Comparison of ENCODE assay signal across 18 cellular contexts in genomic region chr12:82174936-82175335, GRCh38.
DNase-seq lines count a peak whose midpoint lies in the region; ATAC-seq, FAIRE-seq and TF ChIP-seq lines count a peak whose summit lies in the region.
"Had no signal": no experiment of that assay in that cellular context is flagged by ENCODE, and none has a peak within 500 bp of the region (broad histone marks: within the 10 kb centered on the region; RNA-seq: fewer than 3 reads in every experiment).

No MANE protein-coding gene starts in this region.

- no peak for TF ChIP-seq CTCF in H1 (IDR thresholded peaks at IDR 0.05; ENCODE audit: control extremely low read depth in 1 of 3, insufficient read depth in 1 of 3, low read depth in 1 of 3, low read length in 3 of 3)
- TF ChIP-seq CTCF in right lobe of liver (IDR thresholded peaks at IDR 0.05) = no peak
- no peak for TF ChIP-seq CTCF in MCF 10A (IDR thresholded peaks at IDR 0.05; ENCODE audit: unreplicated experiment)
- no peak for TF ChIP-seq CTCF in gastroesophageal sphincter (IDR thresholded peaks at IDR 0.05)

- peak; percentile 21 to 33; a peak in 3 of 4 replicates for TF ChIP-seq RAD21 in H1 (IDR thresholded peaks at IDR 0.05 in 1 of 2, conservative IDR thresholded peaks at IDR 0.05 in 1 of 2; ENCODE audit: low read depth in 2 of 2, low read length in 2 of 2)

- no peaks in the 10 kb centered on the region for H3K9me3 Mint-ChIP-seq in MCF 10A (ENCODE audit: unreplicated experiment)
- H3K9me3 Mint-ChIP-seq: activated naive CD8-positive, alpha-beta T cell treated with anti-CD3 and anti-CD28 coated beads, Interleukin-2, amount 50 U/mL, for 24 hours had no signal

- H3K4me3 Mint-ChIP-seq in MCF 10A (ENCODE audit: unreplicated experiment) = no peak overlapping the region
- H3K4me3 Mint-ChIP-seq: activated naive CD8-positive, alpha-beta T cell treated with anti-CD3 and anti-CD28 coated beads, Interleukin-2, amount 50 U/mL, for 24 hours had no signal

- H2BK12ac ChIP-seq in H1 (ENCODE audit: low read depth, low read length) = no peak overlapping the region

- no peak overlapping the region for H4K8ac ChIP-seq in H1 (ENCODE audit: extremely low read depth, insufficient read depth, low read length)

- no peak overlapping the region for H3K27ac Mint-ChIP-seq in MCF 10A (ENCODE audit: low read depth, unreplicated experiment)
- H3K27ac Mint-ChIP-seq: activated naive CD8-positive, alpha-beta T cell treated with anti-CD3 and anti-CD28 coated beads, Interleukin-2, amount 50 U/mL, for 24 hours had no signal

- H3K27ac ChIP-seq in H1 (ENCODE audit: low read depth, low read length) = no peak overlapping the region
- no peak overlapping the region for H3K27ac ChIP-seq in right lobe of liver
- H3K27ac ChIP-seq in gastroesophageal sphincter = no peak overlapping the region
- H3K27ac ChIP-seq: GM23248, heart right ventricle, upper lobe of left lung had no signal

- H3K36me3 ChIP-seq in H1 (ENCODE audit: control insufficient read depth in 2 of 4, insufficient read depth in 4 of 4, low read length in 3 of 4) (no peaks in the 10 kb centered on the region), right lobe of liver (no peaks in the 10 kb centered on the region), gastroesophageal sphincter (no peaks in the 10 kb centered on the region)
- H3K36me3 ChIP-seq: heart right ventricle, upper lobe of left lung had no signal

- H3K18ac ChIP-seq in H1 (ENCODE audit: extremely low read depth, low read length) = no peak overlapping the region

- BruUV-seq in MCF 10A (replicated peaks; lab: Mats Ljungman, UMichigan) = no TSS peak

- H2BK15ac ChIP-seq in H1 (ENCODE audit: low read length) = no peak overlapping the region

- H3K79me2 ChIP-seq in H1 (ENCODE audit: control insufficient read depth in 1 of 2, insufficient read depth in 2 of 2, low read length in 2 of 2) = no peaks in the 10 kb centered on the region

- H3K4me2 ChIP-seq in H1 (ENCODE audit: insufficient read depth in 1 of 2, low read depth in 2 of 2, low read length in 2 of 2) = no peak overlapping the region

- POLR2A ChIA-PET in H1 (lab: Charles Lee; ENCODE audit: partially characterized antibody) (no interaction called here), MCF 10A (lab: Yijun Ruan, JAX) (no interaction called here)

- H2AFZ ChIP-seq in H1 (ENCODE audit: low read length) = no peak overlapping the region
- H2AFZ ChIP-seq: GM23248 had no signal

- H3K4ac ChIP-seq in H1 (replicated peaks; ENCODE audit: insufficient read length, low read depth, low read length) = no peak overlapping the region

- no peak overlapping the region for H2BK5ac ChIP-seq in H1 (ENCODE audit: low read depth, low read length)

- FAIRE-seq in H1 (lab: Jason Lieb, UNC) = no peak
- FAIRE-seq: GM12891 had no signal

- H3K9ac ChIP-seq in H1 (replicated peaks in 1 of 4; ENCODE audit: extremely low read depth in 1 of 4, low read depth in 3 of 4, low read length in 3 of 4) = no peak overlapping the region
- H3K9ac ChIP-seq: GM23248 had no signal

- H3K23ac ChIP-seq in H1 (ENCODE audit: insufficient read length) = no peak overlapping the region

- intact Hi-C loops in right lobe of liver (cut with DNase I) (no loop called here), MCF 10A (cut with micrococcal nuclease) (no loop called here)

- ATAC-seq in right lobe of liver (no peak), gastroesophageal sphincter (no peak)
- ATAC-seq: activated naive CD8-positive, alpha-beta T cell treated with anti-CD3 and anti-CD28 coated beads, Interleukin-2, amount 50 U/mL, for 24 hours; heart right ventricle; left cardiac atrium had no signal

- no peaks in the 10 kb centered on the region for H3K36me3 Mint-ChIP-seq in MCF 10A (ENCODE audit: insufficient read depth, unreplicated experiment)

- no peak overlapping the region for H4K91ac ChIP-seq in H1 (replicated peaks; ENCODE audit: insufficient read length, low read length)

- no peak overlapping the region for H3K56ac ChIP-seq in H1 (replicated peaks; ENCODE audit: insufficient read length, low read depth, low read length)

- no peak overlapping the region for H4K5ac ChIP-seq in H1 (ENCODE audit: insufficient read length, low read depth, low read length)

- H3K79me1 ChIP-seq in H1 (ENCODE audit: low read depth, low read length) = no peaks in the 10 kb centered on the region

- H3K9me3 ChIP-seq in H1 (ENCODE audit: insufficient read depth in 2 of 2, low read depth in 1 of 2, low read length in 1 of 2) (no peaks in the 10 kb centered on the region), right lobe of liver (no peaks in the 10 kb centered on the region), gastroesophageal sphincter (no peaks in the 10 kb centered on the region)
- H3K9me3 ChIP-seq: upper lobe of left lung had no signal

- H4K20me1 ChIP-seq in H1 (replicated peaks in 1 of 2; ENCODE audit: control insufficient read depth in 1 of 2, insufficient read depth in 2 of 2, low read length in 2 of 2) = no peaks in the 10 kb centered on the region

- no peak overlapping the region for H3K14ac ChIP-seq in H1 (ENCODE audit: insufficient read length)

- peaks cover 27% of the 10 kb centered on the region for H3K4me1 Mint-ChIP-seq in MCF 10A (ENCODE audit: insufficient read depth, unreplicated experiment)
- H3K4me1 Mint-ChIP-seq: activated naive CD8-positive, alpha-beta T cell treated with anti-CD3 and anti-CD28 coated beads, Interleukin-2, amount 50 U/mL, for 24 hours had no signal

- no peak overlapping the region for H3K4me3 ChIP-seq in H1 (ENCODE audit: extremely low read depth in 1 of 4, insufficient read depth in 2 of 4, low read depth in 3 of 4, low read length in 4 of 4)
- no peak overlapping the region for H3K4me3 ChIP-seq in right lobe of liver
- H3K4me3 ChIP-seq in gastroesophageal sphincter = no peak overlapping the region
- H3K4me3 ChIP-seq: GM23248, heart right ventricle, upper lobe of left lung had no signal

- no peak for TF ChIP-seq EP300 in H1 (IDR thresholded peaks at IDR 0.05; ENCODE audit: borderline replicate concordance in 1 of 2, low read depth in 2 of 2, low read length in 2 of 2)
- TF ChIP-seq EP300 in gastroesophageal sphincter (IDR thresholded peaks at IDR 0.05) = no peak

- no peak overlapping the region for H2BK20ac ChIP-seq in H1 (ENCODE audit: low read length)

- H3K23me2 ChIP-seq in H1 (ENCODE audit: low read depth, low read length) = no peaks in the 10 kb centered on the region

- DNase-seq in DMS 273 treated with DMSO at 0.1 percent for 48 hours (lab: John Stamatoyannopoulos, UW) = peak; percentile 68
- peak; percentile 90 for DNase-seq in NCI-H146 (lab: John Stamatoyannopoulos, UW)
- peak; percentile 51 for DNase-seq in NCI-H510A (lab: John Stamatoyannopoulos, UW)
- no peak for DNase-seq in H1 (ENCODE audit: low read depth in 1 of 2, low spot score in 2 of 2)
- DNase-seq in activated CD4-positive, alpha-beta T cell treated with anti-CD3 and anti-CD28 coated beads, Interleukin-2, amount 50 U/mL, for 4 hours = no peak
- no peak for DNase-seq in right lobe of liver
- DNase-seq in MCF 10A (ENCODE audit: unreplicated experiment) = no peak
- DNase-seq: activated naive CD8-positive, alpha-beta T cell treated with anti-CD3 and anti-CD28 coated beads, Interleukin-2, amount 50 U/mL, for 24 hours; cerebellar nuclear complex; DND-41; GM23248; heart right ventricle; KG1; left cardiac atrium; stimulated activated CD4-positive, alpha-beta T cell treated with anti-CD3 and anti-CD28 coated beads, Interleukin-1b, Interleukin-23, amount 100 ng/mL, for 48 hours; upper lobe of left lung had no signal

- H3K4me1 ChIP-seq in H1 (replicated peaks in 1 of 4; ENCODE audit: control insufficient read depth in 3 of 4, insufficient read depth in 4 of 4, low read length in 3 of 4) (peaks cover 0 to 9% (median 0%) of the 10 kb centered on the region in 4 experiments; a peak in 1 of 7 replicates), right lobe of liver (no peaks in the 10 kb centered on the region), gastroesophageal sphincter (peaks cover 0 to 15% (median 0%) of the 10 kb centered on the region in 3 donors)
- H3K4me1 ChIP-seq: heart right ventricle, upper lobe of left lung had no signal

- H2BK120ac ChIP-seq in H1 (replicated peaks; ENCODE audit: low read depth, low read length) = no peak overlapping the region

- TF ChIP-seq POLR2A in H1 (IDR thresholded peaks at IDR 0.05; ENCODE audit: control extremely low read depth in 1 of 2, low read depth in 2 of 2, low read length in 2 of 2) = no peak
- no peak for TF ChIP-seq POLR2A in right lobe of liver (IDR thresholded peaks at IDR 0.05)
- TF ChIP-seq POLR2A in gastroesophageal sphincter (IDR thresholded peaks at IDR 0.05) = no peak

- no peaks in the 10 kb centered on the region for H3K27me3 Mint-ChIP-seq in MCF 10A (ENCODE audit: insufficient read depth, unreplicated experiment)
- H3K27me3 Mint-ChIP-seq: activated naive CD8-positive, alpha-beta T cell treated with anti-CD3 and anti-CD28 coated beads, Interleukin-2, amount 50 U/mL, for 24 hours had no signal

- no peak overlapping the region for H2AK5ac ChIP-seq in H1 (ENCODE audit: low read depth, low read length)

- WGBS in H1 (ENCODE audit: extremely low coverage in 1 of 2, insufficient coverage in 1 of 2, insufficient read length in 1 of 2, insufficient replicate concordance in 2 of 2, low coverage in 1 of 2, low lambda C conversion rate in 2 of 2, missing lambda C conversion rate in 1 of 2), 2 experiments = 72% methylated on average over 2 of the region's 2 CpGs; no CpG with 5 or more reads in 1 of the 2 experiments
- 34% methylated on average over 2 of the region's 2 CpGs for WGBS in right lobe of liver (ENCODE audit: insufficient coverage, low coverage, low lambda C conversion rate, missing lambda C conversion rate)
- 62 to 67% methylated on average over 2 of the region's 2 CpGs for WGBS in gastroesophageal sphincter (ENCODE audit: low coverage in 1 of 2), 2 donors

- CTCF ChIA-PET in H1 (lab: Charles Lee; ENCODE audit: partially characterized antibody) = no interaction called here
- CTCF ChIA-PET in MCF 10A (lab: Yijun Ruan, JAX) = no interaction called here

- H3K27me3 ChIP-seq in H1 (replicated peaks in 1 of 4; ENCODE audit: control insufficient read depth in 3 of 4, extremely low read depth in 1 of 4, insufficient read depth in 3 of 4, low read length in 3 of 4) = no peaks in the 10 kb centered on the region
- no peaks in the 10 kb centered on the region for H3K27me3 ChIP-seq in right lobe of liver
- no peaks in the 10 kb centered on the region for H3K27me3 ChIP-seq in gastroesophageal sphincter
- H3K27me3 ChIP-seq: heart right ventricle, upper lobe of left lung had no signal

TF ChIP-seq in H1, 55 proteins besides CTCF, POLR2A, EP300 and RAD21 (continues in another document):
- no peak for TF ChIP-seq TAF7 (optimal IDR thresholded peaks at IDR 0.05; ENCODE audit: borderline replicate concordance, low read depth, low read length)
- no peak for TF ChIP-seq BACH1 (IDR thresholded peaks at IDR 0.05; ENCODE audit: low read length)
- no peak for TF ChIP-seq ZNF274 (IDR thresholded peaks at IDR 0.05; ENCODE audit: borderline replicate concordance, extremely low read depth, low read length)
- TF ChIP-seq RNF2 (IDR thresholded peaks at IDR 0.05; ENCODE audit: borderline replicate concordance, low read depth, low read length, missing control alignments, poor library complexity, severe bottlenecking) = no peak
- TF ChIP-seq SIX5 (IDR thresholded peaks at IDR 0.05; ENCODE audit: low read depth, low read length) = no peak
- no peak for TF ChIP-seq FOSL1 (IDR thresholded peaks at IDR 0.05; ENCODE audit: insufficient read depth, low read depth, low read length)
- TF ChIP-seq HDAC6 (IDR thresholded peaks at IDR 0.05; ENCODE audit: low read depth, low read length) = no peak

Comparison
In these comparisons a context has a peak if more than half of its experiments do, and no peak if none do; other contexts are left out.
1. DNase-seq: peak in DMS 273 treated with DMSO at 0.1 percent for 48 hours (single experiment), NCI-H146 (single experiment) and NCI-H510A (single experiment); none in H1 (0 of 2), activated CD4-positive, alpha-beta T cell treated with anti-CD3 and anti-CD28 coated beads, Interleukin-2, amount 50 U/mL, for 4 hours (0 of 2), right lobe of liver (0 of 3) and MCF 10A (single experiment).